In the genomic region with DNA sequence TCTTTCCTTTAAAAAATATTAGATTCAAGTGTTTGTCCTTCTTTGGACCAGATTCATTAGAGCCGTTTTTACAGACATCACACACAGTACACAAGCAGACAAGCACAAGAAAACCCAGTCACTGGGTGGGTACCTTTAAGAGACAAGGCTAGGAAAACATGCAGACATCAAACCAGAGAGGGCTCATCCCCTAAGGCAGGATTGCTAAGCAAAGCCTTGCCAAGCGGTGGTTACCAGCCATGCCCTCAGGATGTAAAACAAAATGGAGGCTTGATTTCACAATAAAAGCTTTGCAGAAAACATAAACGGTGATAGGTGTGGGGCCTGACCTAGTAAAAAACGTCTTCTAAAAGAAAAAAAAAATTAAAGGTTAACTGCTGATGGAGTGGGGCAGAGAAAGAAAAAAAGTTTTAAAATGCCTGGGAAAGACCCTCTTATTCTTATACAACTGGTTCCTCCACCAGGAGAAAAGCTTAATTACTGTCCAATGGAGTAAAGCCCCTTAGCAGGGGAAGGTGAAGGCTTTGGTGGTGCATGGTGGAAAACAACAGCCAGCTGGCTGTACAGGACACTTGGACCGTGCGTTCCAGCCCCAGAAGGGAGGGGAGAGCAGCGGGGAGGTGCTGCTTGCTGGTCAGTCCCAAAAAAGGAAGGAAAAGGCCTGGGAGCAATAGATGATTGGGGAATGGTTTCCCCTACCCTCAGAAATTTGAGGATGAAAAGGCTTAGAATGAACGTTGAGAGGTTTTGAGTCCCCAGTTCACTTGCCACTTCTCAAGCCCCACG, we compare ENCODE assay signal across 27 cellular contexts. TPM values are rescaled to one million over a fixed set of nuclear protein-coding genes. Genes with fewer than 3 reads are reported as not detected.
DNase-seq lines count a peak whose midpoint lies in the region; ATAC-seq, FAIRE-seq and TF ChIP-seq lines count a peak whose summit lies in the region.
"Had no signal": no experiment of that assay in that cellular context is flagged by ENCODE, and none has a peak within 500 bp of the region (broad histone marks: within the 10 kb centered on the region; RNA-seq: fewer than 3 reads in every experiment).

No MANE protein-coding gene starts in this region.

- no peak overlapping the region for H2AFZ ChIP-seq in H1 (ENCODE audit: low read length)
- H2AFZ ChIP-seq: neural progenitor cell had no signal

- DNase-seq in Right ventricle myocardium superior (peak; percentile 44), right atrium auricular region (ENCODE audit: low spot score) (no peak), H1 (ENCODE audit: low read depth in 1 of 2, low spot score in 2 of 2) (no peak), aorta (no peak), retina (no peak), NCI-H446 (lab: John Stamatoyannopoulos, UW) (no peak), LoVo (ENCODE audit: low spot score) (no peak)
- DNase-seq: activated CD4-positive, alpha-beta T cell treated with anti-CD3 and anti-CD28 coated beads for 36 hours; activated CD8-positive, alpha-beta memory T cell treated with anti-CD3 and anti-CD28 coated beads for 24 hours; activated effector memory CD4-positive, alpha-beta T cell treated with anti-CD3 and anti-CD28 coated beads, Interleukin-2, amount 50 U/mL, for 16 hours; activated naive CD8-positive, alpha-beta T cell treated with anti-CD3 and anti-CD28 coated beads, Interleukin-2, amount 10 ng/mL, durations not matched to agents 7 days and 5 days; CD4-positive, alpha-beta T cell; head of caudate nucleus; NCI-H1105; NCI-H187 treated with DMSO at 0.1 percent for 48 hours; NCI-H774; psoas muscle; stimulated activated naive CD4-positive, alpha-beta T cell treated with Interleukin-2 at 50 U/mL for 16 hours; T-helper 17 cell had no signal

- no peak for FAIRE-seq in H1 (lab: Jason Lieb, UNC)
- FAIRE-seq: GM12892 had no signal

- no peaks in the 10 kb centered on the region for H3K27me3 ChIP-seq in right atrium auricular region
- no peaks in the 10 kb centered on the region for H3K27me3 ChIP-seq in H1 (replicated peaks in 1 of 4; ENCODE audit: control insufficient read depth in 3 of 4, extremely low read depth in 1 of 4, insufficient read depth in 3 of 4, low read length in 3 of 4)
- H3K27me3 ChIP-seq in aorta (ENCODE audit: control insufficient read depth in 1 of 2, insufficient read depth in 2 of 2, low read length in 1 of 2): no peaks in the 10 kb centered on the region
- H3K27me3 ChIP-seq: neural progenitor cell had no signal

- H4K5ac ChIP-seq in H1 (ENCODE audit: insufficient read length, low read depth, low read length): no peak overlapping the region

- WGBS in H1 (ENCODE audit: extremely low coverage in 1 of 2, insufficient coverage in 1 of 2, insufficient read length in 1 of 2, insufficient replicate concordance in 2 of 2, low coverage in 1 of 2, low lambda C conversion rate in 2 of 2, missing lambda C conversion rate in 1 of 2), 2 experiments: 91% methylated on average over 9 of the region's 9 CpGs; no CpG with 5 or more reads in 1 of the 2 experiments
- WGBS in aorta, 2 donors: 42 to 44% methylated on average over 9 of the region's 9 CpGs

- CTCF ChIA-PET in H1 (lab: Charles Lee; ENCODE audit: partially characterized antibody): interaction anchor here (0.6 to 1.6 kb wide), 5 partner anchors 9 to 825 kb away, joined by 3 to 5 read pairs (median 4); no protein-coding TSS in a partner anchor

- H2BK120ac ChIP-seq in H1 (replicated peaks; ENCODE audit: low read depth, low read length): peak overlapping the region; percentile 65

- H3K23me2 ChIP-seq in H1 (ENCODE audit: low read depth, low read length): no peaks in the 10 kb centered on the region; the same call in 1 of the 2 replicates

- H3K9me3 ChIP-seq in right atrium auricular region: no peaks in the 10 kb centered on the region
- peaks cover 5 to 6% of the 10 kb centered on the region in 2 experiments; a peak in 2 of 4 replicates for H3K9me3 ChIP-seq in H1 (ENCODE audit: insufficient read depth in 2 of 2, low read depth in 1 of 2, low read length in 1 of 2)
- no peaks in the 10 kb centered on the region for H3K9me3 ChIP-seq in aorta (ENCODE audit: control insufficient read depth, low read length)
- H3K9me3 ChIP-seq: psoas muscle had no signal

- no peak overlapping the region for H3K4me3 ChIP-seq in right atrium auricular region
- H3K4me3 ChIP-seq in H1 (ENCODE audit: extremely low read depth in 1 of 4, insufficient read depth in 2 of 4, low read depth in 3 of 4, low read length in 4 of 4): no peak overlapping the region
- H3K4me3 ChIP-seq in aorta (ENCODE audit: low read length in 2 of 2): no peak overlapping the region
- H3K4me3 ChIP-seq: lung, neural progenitor cell, psoas muscle, SK-N-MC had no signal

- 0 out of 2 replicates have a peak overlapping the region, but pooled peaks have one; percentile 75 for H2AK5ac ChIP-seq in H1 (ENCODE audit: low read depth, low read length)

- peaks cover 3% of the 10 kb centered on the region for H3K9me3 Mint-ChIP-seq in nephron
- H3K9me3 Mint-ChIP-seq: activated naive CD8-positive, alpha-beta T cell treated with anti-CD3 and anti-CD28 coated beads, Interleukin-2, amount 10 ng/mL, durations not matched to agents 7 days and 5 days had no signal

- no peak for TF ChIP-seq POLR2A in H1 (IDR thresholded peaks at IDR 0.05; ENCODE audit: control extremely low read depth in 1 of 2, low read depth in 2 of 2, low read length in 2 of 2)

- TF ChIP-seq RAD21 in H1 (IDR thresholded peaks at IDR 0.05 in 1 of 2, conservative IDR thresholded peaks at IDR 0.05 in 1 of 2; ENCODE audit: low read depth in 2 of 2, low read length in 2 of 2): no peak

- H3K9ac ChIP-seq in H1 (replicated peaks in 1 of 4; ENCODE audit: extremely low read depth in 1 of 4, low read depth in 3 of 4, low read length in 3 of 4): no peak overlapping the region
- H3K9ac ChIP-seq: neural progenitor cell had no signal

- no peaks in the 10 kb centered on the region for H3K27me3 Mint-ChIP-seq in nephron (ENCODE audit: low read depth)

- no peak overlapping the region for H3K23ac ChIP-seq in H1 (ENCODE audit: insufficient read length)

- H3K18ac ChIP-seq in H1 (ENCODE audit: extremely low read depth, low read length): peak overlapping the region; percentile 35

- H4K91ac ChIP-seq in H1 (replicated peaks; ENCODE audit: insufficient read length, low read length): peak overlapping the region; percentile 59

- TF ChIP-seq CTCF in right atrium auricular region (IDR thresholded peaks at IDR 0.05) (no peak), H1 (IDR thresholded peaks at IDR 0.05; ENCODE audit: control extremely low read depth in 1 of 3, insufficient read depth in 1 of 3, low read depth in 1 of 3, low read length in 3 of 3) (no peak), nephron (IDR thresholded peaks at IDR 0.05; ENCODE audit: unreplicated experiment in 3 of 3) (no peak)

- POLR2A ChIA-PET in H1 (lab: Charles Lee; ENCODE audit: partially characterized antibody): interaction anchor here (0.6 kb wide), 1 partner anchor 96 kb away, joined by 3 read pairs; no protein-coding TSS in a partner anchor

- H2BK20ac ChIP-seq in H1 (ENCODE audit: low read length): peak overlapping the region; percentile 51; the same call in 1 of the 2 replicates

- peak overlapping the region in 2 of 3 experiments; percentile 36 to 96 for H3K27ac Mint-ChIP-seq in nephron
- H3K27ac Mint-ChIP-seq: activated CD4-positive, alpha-beta T cell treated with anti-CD3 and anti-CD28 coated beads for 36 hours; activated naive CD8-positive, alpha-beta T cell treated with anti-CD3 and anti-CD28 coated beads, Interleukin-2, amount 10 ng/mL, durations not matched to agents 7 days and 5 days; CD4-positive, alpha-beta T cell; T-helper 17 cell had no signal

- no peaks in the 10 kb centered on the region for H3K79me2 ChIP-seq in H1 (ENCODE audit: control insufficient read depth in 1 of 2, insufficient read depth in 2 of 2, low read length in 2 of 2)

- H3K4ac ChIP-seq in H1 (replicated peaks; ENCODE audit: insufficient read length, low read depth, low read length): peak overlapping the region; percentile 64

- no peak overlapping the region for H3K14ac ChIP-seq in H1 (ENCODE audit: insufficient read length)

- no peaks in the 10 kb centered on the region for H4K20me1 ChIP-seq in H1 (replicated peaks in 1 of 2; ENCODE audit: control insufficient read depth in 1 of 2, insufficient read depth in 2 of 2, low read length in 2 of 2)

- peak overlapping the region; percentile 38; the same call in 1 of the 2 replicates for H2BK5ac ChIP-seq in H1 (ENCODE audit: low read depth, low read length)

- TF ChIP-seq EP300 in H1 (IDR thresholded peaks at IDR 0.05; ENCODE audit: borderline replicate concordance in 1 of 2, low read depth in 2 of 2, low read length in 2 of 2): no peak

- no peak overlapping the region for H3K4me2 ChIP-seq in H1 (ENCODE audit: insufficient read depth in 1 of 2, low read depth in 2 of 2, low read length in 2 of 2)

- no peak overlapping the region for H3K56ac ChIP-seq in H1 (replicated peaks; ENCODE audit: insufficient read length, low read depth, low read length)

- H3K79me1 ChIP-seq in H1 (ENCODE audit: low read depth, low read length): no peaks in the 10 kb centered on the region

- peak overlapping the region; percentile 10; the same call in 1 of the 2 replicates for H2BK12ac ChIP-seq in H1 (ENCODE audit: low read depth, low read length)

- H3K36me3 ChIP-seq in right atrium auricular region: no peaks in the 10 kb centered on the region
- peaks cover 0 to 7% (median 3%) of the 10 kb centered on the region in 4 experiments; a peak in 2 of 8 replicates for H3K36me3 ChIP-seq in H1 (ENCODE audit: control insufficient read depth in 2 of 4, insufficient read depth in 4 of 4, low read length in 3 of 4)
- H3K36me3 ChIP-seq in aorta (ENCODE audit: control insufficient read depth in 1 of 2, insufficient read depth in 2 of 2, low read length in 1 of 2): no peaks in the 10 kb centered on the region
- H3K36me3 ChIP-seq: neural progenitor cell had no signal

- intact Hi-C loops in Right ventricle myocardium superior (cut with DNase I): no loop called here
- intact Hi-C loops in aorta (cut with DNase I): loop anchor here (5.0 kb wide), 1 partner anchor 76 kb away; no protein-coding TSS in a partner anchor

- no peaks in the 10 kb centered on the region for H3K36me3 Mint-ChIP-seq in nephron (ENCODE audit: low read depth)
- H3K36me3 Mint-ChIP-seq: activated naive CD8-positive, alpha-beta T cell treated with anti-CD3 and anti-CD28 coated beads, Interleukin-2, amount 10 ng/mL, durations not matched to agents 7 days and 5 days had no signal

- H4K8ac ChIP-seq in H1 (ENCODE audit: extremely low read depth, insufficient read depth, low read length): no peak overlapping the region

- H3K4me1 Mint-ChIP-seq in nephron: peaks cover 44% of the 10 kb centered on the region
- H3K4me1 Mint-ChIP-seq: activated CD4-positive, alpha-beta T cell treated with anti-CD3 and anti-CD28 coated beads for 36 hours had no signal

- H3K4me1 ChIP-seq in right atrium auricular region (peaks cover 0 to 33% of the 10 kb centered on the region in 2 donors), H1 (replicated peaks in 1 of 4; ENCODE audit: control insufficient read depth in 3 of 4, insufficient read depth in 4 of 4, low read length in 3 of 4) (peaks cover under 1 to 22% (median 17%) of the 10 kb centered on the region in 4 experiments; a peak in 6 of 7 replicates), aorta (ENCODE audit: control insufficient read depth in 1 of 2, insufficient read depth in 2 of 2, low read length in 2 of 2) (peaks cover 5 to 6% of the 10 kb centered on the region in 2 donors)

- ATAC-seq in Right ventricle myocardium superior (ENCODE audit: poor library complexity) (no peak), aorta (ENCODE audit: low FRiP score) (no peak)
- ATAC-seq: activated CD4-positive, alpha-beta T cell treated with anti-CD3 and anti-CD28 coated beads for 36 hours; psoas muscle; T-helper 17 cell had no signal

- no peak overlapping the region for H3K4me3 Mint-ChIP-seq in nephron
- H3K4me3 Mint-ChIP-seq: activated CD4-positive, alpha-beta T cell treated with anti-CD3 and anti-CD28 coated beads for 36 hours; activated naive CD8-positive, alpha-beta T cell treated with anti-CD3 and anti-CD28 coated beads, Interleukin-2, amount 10 ng/mL, durations not matched to agents 7 days and 5 days; CD4-positive, alpha-beta T cell; T-helper 17 cell had no signal

- H3K27ac ChIP-seq in right atrium auricular region (no peak overlapping the region), H1 (ENCODE audit: low read depth, low read length) (no peak overlapping the region), aorta (ENCODE audit: low read depth in 1 of 2, low read length in 2 of 2) (peak overlapping the region; percentile 77 to 95)
- H3K27ac ChIP-seq: psoas muscle, SK-N-MC had no signal

- no peak overlapping the region; the same call in 1 of the 2 replicates for H2BK15ac ChIP-seq in H1 (ENCODE audit: low read length)

RNA-seq across cellular contexts. Expression of a gene that starts 30.4 kb away (rescaled TPM):
- total RNA-seq in Right ventricle myocardium superior (0.54 TPM), right atrium auricular region (under 1 TPM; 0.37 to 0.47 TPM), aorta (1 to 10 TPM in 1 of 2 donors, under 1 TPM in 1; 0.81 to 7.3 TPM)
- 0.36 TPM in 1 of 2 replicates, not detected in the other for total RNA-seq in H1 (2021; fragmentation: NEBNext Ultra II Directional; extraction: Animal tissue kit (Norgen Biotek cat#: 25700))
- polyA plus RNA-seq in H1 (2011; rRNA removed) (0.03 and 0.11 TPM in 2 replicates), aorta (under 1 TPM in 1 of 2 donors, not detected in 1; 0.28 TPM)
- 0.13 TPM for polyA plus RNA-seq in H1 (2011; cell fraction: cytosol; rRNA removed)
- polyA plus RNA-seq in H1 (2011; cell fraction: nucleus; rRNA removed): 0.77 TPM
- 0.11 to 0.27 TPM in 2 of 4 replicates, not detected in the others for polyA plus RNA-seq in H1 (2012, experiment 1 of 2)
- polyA plus RNA-seq in H1 (2012, experiment 2 of 2): not detected
- polyA plus RNA-seq in H1 (2013, experiment 1 of 2): 0.02 TPM
- 0.04 TPM for polyA plus RNA-seq in H1 (2013, experiment 2 of 2)
- 0.47 TPM in 1 of 2 replicates, not detected in the other for polyA minus RNA-seq in H1 (2011; rRNA and poly(A)+ RNA removed)
- not detected for polyA minus RNA-seq in H1 (2011; cell fraction: cytosol; rRNA and poly(A)+ RNA removed)
- not detected for polyA minus RNA-seq in H1 (2011; cell fraction: nucleus; rRNA and poly(A)+ RNA removed)
- total RNA-seq: A172; activated CD4-positive, alpha-beta T cell treated with anti-CD3 and anti-CD28 coated beads for 36 hours; activated naive CD8-positive, alpha-beta T cell treated with anti-CD3 and anti-CD28 coated beads, Interleukin-2, amount 10 ng/mL, durations not matched to agents 7 days and 5 days; CD4-positive, alpha-beta T cell; Daoy; kidney epithelial cell; T-helper 17 cell had no signal

RNA-seq across cellular contexts. Expression of a gene that starts 32.8 kb away (rescaled TPM):
- total RNA-seq in Right ventricle myocardium superior (59.2 TPM), right atrium auricular region (10 to 100 TPM; 28.4 to 66.6 TPM), aorta (100 to 1,000 TPM; 183 to 213 TPM)
- not detected in 2 replicates for total RNA-seq in H1 (2021; fragmentation: NEBNext Ultra II Directional; extraction: Animal tissue kit (Norgen Biotek cat#: 25700))
- polyA plus RNA-seq in H1 (2011; rRNA removed) (not detected in 2 replicates), aorta (100 to 1,000 TPM; 157 to 232 TPM)
- not detected for polyA plus RNA-seq in H1 (2011; cell fraction: cytosol; rRNA removed)
- polyA plus RNA-seq in H1 (2011; cell fraction: nucleus; rRNA removed): not detected
- not detected in 4 replicates for polyA plus RNA-seq in H1 (2012, experiment 1 of 2)
- polyA plus RNA-seq in H1 (2012, experiment 2 of 2): not detected
- 0.10 TPM for polyA plus RNA-seq in H1 (2013, experiment 1 of 2)
- 0.04 TPM for polyA plus RNA-seq in H1 (2013, experiment 2 of 2)
- 0.15 TPM in 1 of 2 replicates, not detected in the other for polyA minus RNA-seq in H1 (2011; rRNA and poly(A)+ RNA removed)
- not detected for polyA minus RNA-seq in H1 (2011; cell fraction: cytosol; rRNA and poly(A)+ RNA removed)
- 0.80 TPM for polyA minus RNA-seq in H1 (2011; cell fraction: nucleus; rRNA and poly(A)+ RNA removed)
- total RNA-seq: A172; activated CD4-positive, alpha-beta T cell treated with anti-CD3 and anti-CD28 coated beads for 36 hours; activated naive CD8-positive, alpha-beta T cell treated with anti-CD3 and anti-CD28 coated beads, Interleukin-2, amount 10 ng/mL, durations not matched to agents 7 days and 5 days; CD4-positive, alpha-beta T cell; Daoy; kidney epithelial cell; T-helper 17 cell had no signal

Comparison
In these comparisons a context has a peak if more than half of its experiments do, and no peak if none do; other contexts are left out.
1. H3K27ac ChIP-seq: peak in aorta (2 of 2); none in right atrium auricular region (0 of 2) and H1 (single experiment).
2. RNA of a gene that starts 32.8 kb away (total RNA-seq): 183 to 213 TPM in aorta, 28.4 to 66.6 TPM in right atrium auricular region and 59.2 TPM in Right ventricle myocardium superior (single experiment); not detected in H1; every median in the first group is over 10 times any median in the second.